Comparison of ENCODE assay signal across 31 cellular contexts in the genomic region with DNA sequence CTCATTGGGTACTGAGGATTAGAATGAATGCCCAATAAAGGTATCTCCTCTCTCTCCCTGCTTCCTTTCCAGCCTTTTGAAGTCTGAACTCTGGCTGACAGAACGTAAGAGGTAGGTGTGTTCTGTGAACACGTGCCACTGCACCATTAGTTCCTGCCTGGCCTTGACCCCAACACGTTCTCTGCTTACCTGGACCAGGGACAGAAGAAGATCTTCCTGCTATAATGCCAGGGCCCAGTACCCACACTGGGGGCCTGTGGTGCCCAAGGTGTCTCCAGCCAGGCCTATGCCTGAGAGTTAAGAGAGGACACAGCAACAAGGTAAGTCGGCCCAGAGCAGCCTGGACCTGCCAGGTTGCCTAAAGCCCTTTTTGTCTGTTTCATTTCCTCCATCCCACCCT.
"Had no signal": no experiment of that assay in that cellular context is flagged by ENCODE, and none has a peak within 500 bp of the region (broad histone marks: within the 10 kb centered on the region; RNA-seq: fewer than 3 reads in every experiment).

No MANE protein-coding gene starts in this region.

- DNase-seq: activated CD4-positive, alpha-beta memory T cell treated with anti-CD3 and anti-CD28 coated beads, Interleukin-2, amount 10 ng/mL, durations not matched to agents 7 days and 5 days; activated CD4-positive, alpha-beta T cell treated with anti-CD3 and anti-CD28 coated beads for 1 hour; activated CD4-positive, alpha-beta T cell treated with anti-CD3 and anti-CD28 coated beads for 4 hours; activated CD4-positive, alpha-beta T cell treated with anti-CD3 and anti-CD28 coated beads, Interleukin-2, amount 10 ng/mL, durations not matched to agents 7 days and 5 days; activated CD4-positive, alpha-beta T cell treated with anti-CD3 and anti-CD28 coated beads, Interleukin-2, amount 50 U/mL, for 4 hours; activated CD8-positive, alpha-beta memory T cell treated with anti-CD3 and anti-CD28 coated beads, Interleukin-2, amount 50 U/mL, for 48 hours; activated effector memory CD4-positive, alpha-beta T cell treated with Interleukin-2 at 50 U/mL for 16 hours; activated gamma-delta T cell treated with Interleukin-2 at 50 U/mL for 16 hours; activated naive CD4-positive, alpha-beta T cell treated with anti-CD3 and anti-CD28 coated beads, Interleukin-2, amount 50 U/mL, for 16 hours; activated naive CD4-positive, alpha-beta T cell treated with Interleukin-2 at 50 U/mL for 16 hours; activated T-cell treated with anti-CD3 and anti-CD28 coated beads for 4 hours; activated T-cell treated with anti-CD3 and anti-CD28 coated beads, Interleukin-2, amount 50 U/mL, for 24 hours; activated T-cell treated with anti-CD3 and anti-CD28 coated beads, Interleukin-2, amount 50 U/mL, for 72 hours; amniotic stem cell; anterior cingulate cortex; brain microvascular endothelial cell; caudate nucleus; cortex of kidney; dermis blood vessel endothelial cell; effector CD4-positive, alpha-beta T cell; effector memory CD8-positive, alpha-beta T cell; foreskin fibroblast; head of caudate nucleus; T-helper 2 cell had no signal

- H3K4me1 Mint-ChIP-seq: activated CD4-positive, alpha-beta memory T cell treated with anti-CD3 and anti-CD28 coated beads, Interleukin-2, amount 10 ng/mL, durations not matched to agents 7 days and 5 days; activated CD4-positive, alpha-beta T cell treated with anti-CD3 and anti-CD28 coated beads, Interleukin-2, amount 10 ng/mL, durations not matched to agents 7 days and 5 days; WTC11 had no signal

- H3K27ac ChIP-seq: brain microvascular endothelial cell, epithelial cell of prostate, VCaP had no signal

- H3K36me3 Mint-ChIP-seq: activated naive CD8-positive, alpha-beta T cell; WTC11 had no signal

- ATAC-seq: activated T-cell treated with anti-CD3 and anti-CD28 coated beads, Interleukin-2, amount 50 U/mL, for 72 hours; effector memory CD8-positive, alpha-beta T cell; WTC11 had no signal

- H3K27me3 ChIP-seq: brain microvascular endothelial cell had no signal

- H3K27ac Mint-ChIP-seq: activated CD4-positive, alpha-beta memory T cell treated with anti-CD3 and anti-CD28 coated beads, Interleukin-2, amount 10 ng/mL, durations not matched to agents 7 days and 5 days; activated naive CD8-positive, alpha-beta T cell; activated T-cell treated with anti-CD3 and anti-CD28 coated beads, Interleukin-2, amount 50 U/mL, for 24 hours; activated T-cell treated with anti-CD3 and anti-CD28 coated beads, Interleukin-2, amount 50 U/mL, for 72 hours; effector memory CD8-positive, alpha-beta T cell; WTC11 had no signal

- FAIRE-seq: astrocyte, colon, frontal cortex had no signal

- H3K36me3 ChIP-seq: brain microvascular endothelial cell had no signal

- H3K27me3 Mint-ChIP-seq: activated naive CD8-positive, alpha-beta T cell had no signal

- H3K9me3 Mint-ChIP-seq: activated CD4-positive, alpha-beta memory T cell treated with anti-CD3 and anti-CD28 coated beads, Interleukin-2, amount 10 ng/mL, durations not matched to agents 7 days and 5 days; activated CD4-positive, alpha-beta T cell treated with anti-CD3 and anti-CD28 coated beads, Interleukin-2, amount 10 ng/mL, durations not matched to agents 7 days and 5 days; activated T-cell treated with anti-CD3 and anti-CD28 coated beads, Interleukin-2, amount 50 U/mL, for 24 hours; activated T-cell treated with anti-CD3 and anti-CD28 coated beads, Interleukin-2, amount 50 U/mL, for 72 hours; effector memory CD8-positive, alpha-beta T cell; WTC11 had no signal

- H3K4me3 Mint-ChIP-seq: activated CD4-positive, alpha-beta memory T cell treated with anti-CD3 and anti-CD28 coated beads, Interleukin-2, amount 10 ng/mL, durations not matched to agents 7 days and 5 days; activated CD4-positive, alpha-beta T cell treated with anti-CD3 and anti-CD28 coated beads, Interleukin-2, amount 10 ng/mL, durations not matched to agents 7 days and 5 days; activated naive CD8-positive, alpha-beta T cell; activated T-cell treated with anti-CD3 and anti-CD28 coated beads, Interleukin-2, amount 50 U/mL, for 24 hours; activated T-cell treated with anti-CD3 and anti-CD28 coated beads, Interleukin-2, amount 50 U/mL, for 72 hours; effector memory CD8-positive, alpha-beta T cell; WTC11 had no signal
